ENCODE assay signal across 15 cellular contexts in genomic region chr10:118873080-118873737, GRCh38.
DNase-seq lines count a peak whose midpoint lies in the region; ATAC-seq and TF ChIP-seq lines count a peak whose summit lies in the region.
"Had no signal": no experiment of that assay in that cellular context is flagged by ENCODE, and none has a peak within 500 bp of the region (broad histone marks: within the 10 kb centered on the region; RNA-seq: fewer than 3 reads in every experiment).

No MANE protein-coding gene starts in this region.

- TF ChIP-seq CTCF in IMR-90 (conservative IDR thresholded peaks at IDR 0.05; ENCODE audit: low read depth, low read length) (no peak), cardiac fibroblast (IDR thresholded peaks at IDR 0.05; ENCODE audit: low read depth, low read length) (no peak), mucosa of descending colon (IDR thresholded peaks at IDR 0.05) (no peak)

- no peak overlapping the region for H4K5ac ChIP-seq in IMR-90 (ENCODE audit: low read depth, low read length)

- H2AFZ ChIP-seq in ACC112 (ENCODE audit: low read length, unreplicated experiment), result no peak overlapping the region
- no peak overlapping the region for H2AFZ ChIP-seq in IMR-90 (replicated peaks; ENCODE audit: low read length, poor library complexity)

- H2BK120ac ChIP-seq in IMR-90 (ENCODE audit: low read depth, low read length), result no peak overlapping the region

- H3K9ac ChIP-seq in IMR-90 (ENCODE audit: low read depth, low read length), result no peak overlapping the region

- H4K20me1 ChIP-seq in IMR-90 (ENCODE audit: insufficient read depth, low read length), result no peaks in the 10 kb centered on the region; the same call in 1 of the 2 replicates

- no peak overlapping the region for H2BK20ac ChIP-seq in IMR-90 (ENCODE audit: low read depth, low read length)

- H3K27ac Mint-ChIP-seq in T-helper 2 cell treated with Interferon-gamma antibody and Interleukin-4, amounts not matched to agents 5 μg/mL and 100 μg/mL, for 36 hours, result no peak overlapping the region
- H3K27ac Mint-ChIP-seq: natural killer cell had no signal

- H3K4me1 ChIP-seq in ACC112 (ENCODE audit: control insufficient read depth, insufficient read depth, low read length, unreplicated experiment), result peaks cover 44% of the 10 kb centered on the region
- 0 out of 2 replicates have a peak, but pooled peaks cover 7% of the 10 kb centered on the region for H3K4me1 ChIP-seq in IMR-90 (ENCODE audit: control insufficient read depth, insufficient read depth, low read length)
- peaks cover 2% of the 10 kb centered on the region for H3K4me1 ChIP-seq in mucosa of descending colon (ENCODE audit: low read depth)

- no peaks in the 10 kb centered on the region for H3K9me3 ChIP-seq in IMR-90 (ENCODE audit: control insufficient read depth, insufficient read depth, low read length)
- no peaks in the 10 kb centered on the region for H3K9me3 ChIP-seq in mucosa of descending colon

- H3K4me3 ChIP-seq in ACC112 (ENCODE audit: low read depth, low read length) (peak overlapping the region; percentile 6; the same call in 1 of the 2 replicates), IMR-90 (ENCODE audit: insufficient read depth, low read depth, low read length) (no peak overlapping the region), cardiac fibroblast (replicated peaks in 1 of 2; ENCODE audit: low read depth in 2 of 2, low read length in 2 of 2) (no peak overlapping the region), mucosa of descending colon (no peak overlapping the region)

- peak; percentile 7 for DNase-seq in IMR-90
- peak; percentile 56 to 64 for DNase-seq in cardiac fibroblast (ENCODE audit: low read depth in 2 of 2)
- DNase-seq in kidney glomerular epithelial cell (lab: John Stamatoyannopoulos, UW), result peak; percentile 61
- DNase-seq in stimulated activated CD4-positive, alpha-beta T cell treated with anti-CD3 and anti-CD28 coated beads, Interleukin-4, amount 100 ng/mL, for 4 hours, result no peak
- DNase-seq in T-helper 2 cell treated with Interferon-gamma antibody and Interleukin-4, amounts not matched to agents 5 μg/mL and 100 μg/mL, for 36 hours (ENCODE audit: low spot score), result no peak
- no peak for DNase-seq in mucosa of descending colon
- DNase-seq in anterior cingulate cortex (lab: John Stamatoyannopoulos, UW), result no peak
- DNase-seq: activated CD4-positive, alpha-beta T cell treated with anti-CD3 and anti-CD28 coated beads, Interleukin-2, amount 50 U/mL, for 48 hours; activated T-cell treated with anti-CD3 and anti-CD28 coated beads, Interleukin-2, amount 50 U/mL, for 48 hours; natural killer cell; NCI-H2029; NCI-H524; stimulated activated CD4-positive, alpha-beta T cell treated with anti-CD3 and anti-CD28 coated beads, Interleukin-12 subunit alpha, Interleukin-12 subunit beta, amount 100 ng/mL, for 4 hours; stimulated activated naive CD4-positive, alpha-beta T cell treated with Interleukin-2 at 50 U/mL for 16 hours had no signal

- H3K56ac ChIP-seq in IMR-90 (ENCODE audit: extremely low read depth, insufficient read depth, low read length), result no peak overlapping the region

- no peaks in the 10 kb centered on the region for H3K79me2 ChIP-seq in ACC112 (ENCODE audit: control insufficient read depth, insufficient read depth, low read length, unreplicated experiment)

- H3K36me3 ChIP-seq in ACC112 (ENCODE audit: insufficient read depth, low read length), result no peaks in the 10 kb centered on the region
- H3K36me3 ChIP-seq in IMR-90 (ENCODE audit: control insufficient read depth, insufficient read depth, low read length), result no peaks in the 10 kb centered on the region
- H3K36me3 ChIP-seq in mucosa of descending colon (ENCODE audit: low read depth), result no peaks in the 10 kb centered on the region

- peak overlapping the region; percentile 59 for H3K27ac ChIP-seq in ACC112 (ENCODE audit: low read depth, low read length)
- no peak overlapping the region for H3K27ac ChIP-seq in IMR-90 (ENCODE audit: insufficient read depth, low read length)

- 0% methylated on average over 1 of the region's 4 CpGs; no CpG with 5 or more reads in 1 of the 2 experiments for WGBS in IMR-90 (ENCODE audit: extremely low coverage in 2 of 2, insufficient read length in 1 of 2), 2 experiments

- CTCF ChIA-PET in IMR-90 (lab: Yijun Ruan, JAX), result interaction anchor here (0.5 kb wide), 1 partner anchor 10 kb away, joined by 3 read pairs; no protein-coding TSS in a partner anchor

- in situ Hi-C loops in IMR-90 (cut with MboI; ENCODE audit: low sequenced_read_pairs), result no loop called here

- no peaks in the 10 kb centered on the region for H3K9me1 ChIP-seq in IMR-90 (ENCODE audit: insufficient read depth, low read length)

- dilution Hi-C loops in IMR-90 (cut with HindIII; ENCODE audit: low sequenced_read_pairs, unreplicated experiment), result no loop called here

- no peaks in the 10 kb centered on the region for H3K9me3 Mint-ChIP-seq in T-helper 2 cell treated with Interferon-gamma antibody and Interleukin-4, amounts not matched to agents 5 μg/mL and 100 μg/mL, for 36 hours
- H3K9me3 Mint-ChIP-seq: natural killer cell had no signal

- H3K36me3 Mint-ChIP-seq in T-helper 2 cell treated with Interferon-gamma antibody and Interleukin-4, amounts not matched to agents 5 μg/mL and 100 μg/mL, for 36 hours (ENCODE audit: low read depth), result no peaks in the 10 kb centered on the region

- ATAC-seq in IMR-90 (ENCODE audit: low read depth) (peak; percentile 28; the same call in 1 of the 2 replicates), mucosa of descending colon (no peak)
- ATAC-seq: natural killer cell had no signal

- intact Hi-C loops in IMR-90 (cut with micrococcal nuclease) (no loop called here), mucosa of descending colon (cut with DNase I, micrococcal nuclease) (no loop called here)

- no TSS peak for BruUV-seq in IMR-90 (replicated peaks; lab: Mats Ljungman, UMichigan)

- no peak for TF ChIP-seq POLR2A in IMR-90 (IDR thresholded peaks at IDR 0.05; ENCODE audit: low read depth, low read length)

- H3K4ac ChIP-seq in IMR-90 (ENCODE audit: low read depth, low read length), result no peak overlapping the region

- H3K27me3 ChIP-seq in ACC112 (ENCODE audit: insufficient read depth, low read length) (no peaks in the 10 kb centered on the region), IMR-90 (ENCODE audit: control insufficient read depth, insufficient read depth, low read length) (peaks cover 4% of the 10 kb centered on the region)

- H3K4me2 ChIP-seq in IMR-90 (ENCODE audit: low read depth, low read length), result no peak overlapping the region

- no peak overlapping the region for H3K4me3 Mint-ChIP-seq in T-helper 2 cell treated with Interferon-gamma antibody and Interleukin-4, amounts not matched to agents 5 μg/mL and 100 μg/mL, for 36 hours
- H3K4me3 Mint-ChIP-seq: natural killer cell had no signal

- H3K14ac ChIP-seq in IMR-90 (replicated peaks; ENCODE audit: low read depth, low read length), result no peak overlapping the region

- no peaks in the 10 kb centered on the region for H3K79me1 ChIP-seq in IMR-90 (ENCODE audit: low read depth in 1 of 2, low read length in 2 of 2)

- no peak overlapping the region for H2AK9ac ChIP-seq in IMR-90 (replicated peaks; ENCODE audit: low read depth, low read length, poor library complexity)

- no peak overlapping the region for H4K91ac ChIP-seq in IMR-90 (ENCODE audit: insufficient read depth, low read depth, low read length)

- H3K23ac ChIP-seq in IMR-90 (ENCODE audit: low read depth, low read length), result no peak overlapping the region

- no peak overlapping the region for H2BK5ac ChIP-seq in IMR-90 (ENCODE audit: low read depth, low read length, poor library complexity, severe bottlenecking)

- POLR2A ChIA-PET in IMR-90 (lab: Charles Lee; ENCODE audit: unreplicated experiment), result no interaction called here

- no peak overlapping the region for H2BK15ac ChIP-seq in IMR-90 (ENCODE audit: low read depth, low read length)

- no peak overlapping the region for H2AK5ac ChIP-seq in IMR-90 (ENCODE audit: low read depth, low read length)

- no peaks in the 10 kb centered on the region for H3K4me1 Mint-ChIP-seq in T-helper 2 cell treated with Interferon-gamma antibody and Interleukin-4, amounts not matched to agents 5 μg/mL and 100 μg/mL, for 36 hours (ENCODE audit: low read depth)
- H3K4me1 Mint-ChIP-seq: natural killer cell had no signal

- peaks cover 16% of the 10 kb centered on the region for H3K27me3 Mint-ChIP-seq in T-helper 2 cell treated with Interferon-gamma antibody and Interleukin-4, amounts not matched to agents 5 μg/mL and 100 μg/mL, for 36 hours (ENCODE audit: low read depth)

- no peak overlapping the region for H3K18ac ChIP-seq in IMR-90 (ENCODE audit: low read depth, low read length)

- no peak for TF ChIP-seq RAD21 in IMR-90 (IDR thresholded peaks at IDR 0.05; ENCODE audit: low read length)

- no peak overlapping the region for H4K8ac ChIP-seq in IMR-90 (ENCODE audit: low read depth in 2 of 2, low read length in 2 of 2)

TF ChIP-seq in IMR-90, 13 proteins besides CTCF, POLR2A, EP300 and RAD21 (continues in another document):
- TF ChIP-seq ELK1 (IDR thresholded peaks at IDR 0.05; ENCODE audit: borderline replicate concordance, low read depth, low read length) (no peak), CHD1 (IDR thresholded peaks at IDR 0.05; ENCODE audit: low read depth, low read length) (no peak), MAZ (IDR thresholded peaks at IDR 0.05; ENCODE audit: borderline replicate concordance, low read depth, low read length) (no peak), FOS (IDR thresholded peaks at IDR 0.05; ENCODE audit: low read depth, low read length) (no peak), RFX5 (IDR thresholded peaks at IDR 0.05; ENCODE audit: low read depth, low read length) (no peak), NFE2L2 (IDR thresholded peaks at IDR 0.05; ENCODE audit: low read depth, low read length) (no peak), MXI1 (IDR thresholded peaks at IDR 0.05; ENCODE audit: borderline replicate concordance, low read depth, low read length) (no peak), RCOR1 (IDR thresholded peaks at IDR 0.05; ENCODE audit: insufficient replicate concordance, low read length) (no peak), CEBPB (IDR thresholded peaks at IDR 0.05; ENCODE audit: low read depth, low read length) (no peak)

Comparison
In these comparisons a context has a peak if more than half of its experiments do, and no peak if none do; other contexts are left out.
1. DNase-seq: peak in IMR-90 (single experiment), cardiac fibroblast (2 of 2) and kidney glomerular epithelial cell (single experiment); none in stimulated activated CD4-positive, alpha-beta T cell treated with anti-CD3 and anti-CD28 coated beads, Interleukin-4, amount 100 ng/mL, for 4 hours (0 of 2), T-helper 2 cell treated with Interferon-gamma antibody and Interleukin-4, amounts not matched to agents 5 μg/mL and 100 μg/mL, for 36 hours (single experiment), mucosa of descending colon (0 of 3) and anterior cingulate cortex (0 of 58).